In genomic region chrX:39491548-39492297, GRCh38 we compare ENCODE assay signal across 8 cellular contexts.
DNase-seq lines count a peak whose midpoint lies in the region; ATAC-seq and TF ChIP-seq lines count a peak whose summit lies in the region.

No MANE protein-coding gene starts in this region.

- H3K4me3 Mint-ChIP-seq in natural killer cell treated with Interleukin-12 subunit alpha and Interleukin-12 subunit beta and Interleukin-15 and Interleukin-18, amount 100 ng/mL, for 72 hours = peak overlapping the region; percentile 47
- H3K4me3 Mint-ChIP-seq in chondrocyte (ENCODE audit: unreplicated experiment) = no peak overlapping the region

- no peak overlapping the region for H3K27ac ChIP-seq in thyroid gland

- H3K36me3 Mint-ChIP-seq in natural killer cell treated with Interleukin-12 subunit alpha and Interleukin-12 subunit beta and Interleukin-15 and Interleukin-18, amount 100 ng/mL, for 72 hours = no peaks in the 10 kb centered on the region
- H3K36me3 Mint-ChIP-seq in chondrocyte (ENCODE audit: low read depth) = no peaks in the 10 kb centered on the region

- peaks cover 9 to 14% of the 10 kb centered on the region in 2 donors for H3K4me1 Mint-ChIP-seq in natural killer cell treated with Interleukin-12 subunit alpha and Interleukin-12 subunit beta and Interleukin-15 and Interleukin-18, amount 100 ng/mL, for 72 hours (ENCODE audit: low read depth in 2 of 2)
- no peaks in the 10 kb centered on the region for H3K4me1 Mint-ChIP-seq in chondrocyte (ENCODE audit: low read depth)

- H3K9me3 Mint-ChIP-seq in natural killer cell treated with Interleukin-12 subunit alpha and Interleukin-12 subunit beta and Interleukin-15 and Interleukin-18, amount 100 ng/mL, for 72 hours = no peaks in the 10 kb centered on the region
- H3K9me3 Mint-ChIP-seq in chondrocyte (ENCODE audit: low read depth) = peaks cover 22% of the 10 kb centered on the region

- intact Hi-C loops in thyroid gland (cut with DNase I) = no loop called here

- H3K36me3 ChIP-seq in thyroid gland = no peaks in the 10 kb centered on the region

- H3K4me3 ChIP-seq in thyroid gland (replicated peaks in 1 of 3) = no peak overlapping the region

- no peaks in the 10 kb centered on the region for H3K27me3 ChIP-seq in thyroid gland

- H3K27me3 Mint-ChIP-seq in natural killer cell treated with Interleukin-12 subunit alpha and Interleukin-12 subunit beta and Interleukin-15 and Interleukin-18, amount 100 ng/mL, for 72 hours = peaks cover 0 to 5% of the 10 kb centered on the region in 2 donors
- H3K27me3 Mint-ChIP-seq in chondrocyte (ENCODE audit: low read depth) = no peaks in the 10 kb centered on the region

- H3K4me1 ChIP-seq in thyroid gland = no peaks in the 10 kb centered on the region

- DNase-seq in Kasumi-1 (lab: John Stamatoyannopoulos, UW) (peak; percentile 75 to 76), chondrocyte (ENCODE audit: low spot score) (no peak), foreskin melanocyte (no peak), thyroid gland (no peak), NCI-H1105 (lab: John Stamatoyannopoulos, UW) (no peak)
- DNase-seq in activated CD8-positive, alpha-beta memory T cell treated with anti-CD3 and anti-CD28 coated beads for 4 hours (ENCODE audit: low read depth in 2 of 2) = peak; percentile 13 to 31
- DNase-seq in natural killer cell treated with Interleukin-12 subunit alpha and Interleukin-12 subunit beta and Interleukin-15 and Interleukin-18, amount 100 ng/mL, for 72 hours (ENCODE audit: low spot score) = no peak

- WGBS in thyroid gland, 2 donors = 75 to 84% methylated on average over 10 of the region's 10 CpGs

- TF ChIP-seq POLR2A in thyroid gland (IDR thresholded peaks at IDR 0.05) = no peak

- no peaks in the 10 kb centered on the region for H3K9me3 ChIP-seq in thyroid gland

- TF ChIP-seq CTCF in chondrocyte (IDR thresholded peaks at IDR 0.05) (no peak), thyroid gland (IDR thresholded peaks at IDR 0.05) (no peak)

- peak overlapping the region; percentile 60 to 78 for H3K27ac Mint-ChIP-seq in natural killer cell treated with Interleukin-12 subunit alpha and Interleukin-12 subunit beta and Interleukin-15 and Interleukin-18, amount 100 ng/mL, for 72 hours
- no peak overlapping the region for H3K27ac Mint-ChIP-seq in chondrocyte (ENCODE audit: unreplicated experiment)

- ATAC-seq in GM19395 (IDR thresholded peaks at IDR 0.05; ENCODE audit: unreplicated experiment) = peak; percentile 65
- ATAC-seq in natural killer cell treated with Interleukin-12 subunit alpha and Interleukin-12 subunit beta and Interleukin-15 and Interleukin-18, amount 100 ng/mL, for 72 hours = peak; percentile 68 to 74

Comparison
In these comparisons a context has a peak if more than half of its experiments do, and no peak if none do; other contexts are left out.
1. DNase-seq: peak in Kasumi-1 (2 of 2) and activated CD8-positive, alpha-beta memory T cell treated with anti-CD3 and anti-CD28 coated beads for 4 hours (2 of 2); none in natural killer cell treated with Interleukin-12 subunit alpha and Interleukin-12 subunit beta and Interleukin-15 and Interleukin-18, amount 100 ng/mL, for 72 hours (single experiment), chondrocyte (single experiment), foreskin melanocyte (single experiment), thyroid gland (0 of 2) and NCI-H1105 (single experiment).